ENCODE assay signal across 8 cellular contexts in the genomic region with DNA sequence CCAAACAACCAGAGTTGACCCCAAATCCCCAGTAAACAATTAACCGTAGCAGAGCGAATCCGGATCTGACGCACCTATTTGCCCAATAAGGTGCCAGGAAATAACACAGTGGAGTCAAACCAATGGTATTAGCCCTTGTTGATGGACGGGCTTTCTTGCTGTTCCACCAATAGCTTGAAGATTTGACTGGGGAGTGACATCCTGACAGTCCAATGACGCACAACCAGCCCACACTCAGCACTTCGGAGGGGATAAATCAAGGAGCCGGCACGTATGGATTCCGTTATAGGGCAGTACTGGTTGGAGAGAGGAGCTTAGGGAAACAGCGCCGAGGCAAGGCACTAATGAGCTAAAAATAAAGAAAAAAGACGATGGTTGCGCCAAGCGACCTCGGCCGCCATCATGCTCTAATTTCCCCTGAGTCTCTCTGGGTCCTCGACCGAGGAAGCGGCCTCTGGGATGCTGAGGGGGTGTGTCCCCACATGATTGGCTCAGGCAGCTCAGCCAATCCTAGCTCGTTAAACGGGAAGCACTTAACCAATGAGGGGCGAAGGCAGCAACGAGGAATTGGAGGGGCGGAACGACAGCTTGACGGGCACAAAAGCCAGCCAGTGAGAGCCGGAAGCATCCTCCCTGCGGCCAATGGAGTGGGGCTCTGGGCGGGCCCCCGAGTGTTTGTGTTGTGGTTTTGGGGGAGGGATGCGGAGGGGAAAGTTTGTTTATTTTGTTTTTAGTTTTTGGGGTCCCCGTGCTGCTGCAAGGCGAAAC. TPM values are rescaled to one million over a fixed set of nuclear protein-coding genes. Genes with fewer than 3 reads are reported as not detected.
DNase-seq lines count a peak whose midpoint lies in the region; ATAC-seq and TF ChIP-seq lines count a peak whose summit lies in the region.

No MANE protein-coding gene starts in this region.

- H3K4me3 ChIP-seq in CD4-positive, CD25-positive, alpha-beta regulatory T cell (ENCODE audit: low read depth, low read length) = peak overlapping the region; percentile 90
- peak overlapping the region; percentile 65 to 73 for H3K4me3 ChIP-seq in left lung

- H3K36me3 Mint-ChIP-seq in CD4-positive, CD25-positive, alpha-beta regulatory T cell = no peaks in the 10 kb centered on the region

- H3K9me3 Mint-ChIP-seq in CD4-positive, CD25-positive, alpha-beta regulatory T cell = no peaks in the 10 kb centered on the region

- peaks cover 17% of the 10 kb centered on the region for H3K27me3 ChIP-seq in CD4-positive, CD25-positive, alpha-beta regulatory T cell (ENCODE audit: control insufficient read depth, insufficient read depth, low read length)
- peaks cover 0 to 7% of the 10 kb centered on the region in 2 donors for H3K27me3 ChIP-seq in left lung

- peak; percentile 85 to 90 for ATAC-seq in CD4-positive, CD25-positive, alpha-beta regulatory T cell (ENCODE audit: low read depth in 2 of 2)
- peak; percentile 85 for ATAC-seq in GM19438 (IDR thresholded peaks at IDR 0.05; ENCODE audit: low read depth, unreplicated experiment)
- ATAC-seq in HG03571 (IDR thresholded peaks at IDR 0.05; ENCODE audit: unreplicated experiment) = peak; percentile 75
- ATAC-seq in left lung = peak; percentile 93

- H3K36me3 ChIP-seq in CD4-positive, CD25-positive, alpha-beta regulatory T cell (ENCODE audit: control insufficient read depth, insufficient read depth, low read length) = no peaks in the 10 kb centered on the region
- H3K36me3 ChIP-seq in left lung = no peaks in the 10 kb centered on the region

- H3K4me1 ChIP-seq in CD4-positive, CD25-positive, alpha-beta regulatory T cell (ENCODE audit: control insufficient read depth, insufficient read depth, low read length, poor library complexity, severe bottlenecking) = peaks cover 34% of the 10 kb centered on the region
- peaks cover 10 to 17% of the 10 kb centered on the region in 2 donors for H3K4me1 ChIP-seq in left lung

- peak overlapping the region; percentile 99 to 100 (median 99) for H3K27ac Mint-ChIP-seq in CD4-positive, CD25-positive, alpha-beta regulatory T cell

- no peaks in the 10 kb centered on the region for H3K9me3 ChIP-seq in CD4-positive, CD25-positive, alpha-beta regulatory T cell (ENCODE audit: control insufficient read depth in 2 of 2, low read length in 2 of 2)
- H3K9me3 ChIP-seq in left lung = no peaks in the 10 kb centered on the region

- intact Hi-C loops in left lung (cut with DNase I) = loop anchor here (5.0 to 10.0 kb wide), 2 partner anchors 291 to 303 kb away; a partner anchor contains a TSS

- H3K4me1 Mint-ChIP-seq in CD4-positive, CD25-positive, alpha-beta regulatory T cell = peaks cover 9 to 45% (median 36%) of the 10 kb centered on the region in 4 donors

- TF ChIP-seq CTCF in left lung (IDR thresholded peaks at IDR 0.05) = no peak

- H3K27me3 Mint-ChIP-seq in CD4-positive, CD25-positive, alpha-beta regulatory T cell = peaks cover 39% of the 10 kb centered on the region

- peak overlapping the region; percentile 97 for H3K27ac ChIP-seq in CD4-positive, CD25-positive, alpha-beta regulatory T cell (ENCODE audit: insufficient read depth, low read length, poor library complexity, severe bottlenecking)
- H3K27ac ChIP-seq in left lung = peak overlapping the region; percentile 90 to 96

- DNase-seq in CD4-positive, CD25-positive, alpha-beta regulatory T cell = peak; percentile 96 to 100 (median 99)
- DNase-seq in NCI-H774 (lab: John Stamatoyannopoulos, UW) = peak; percentile 92
- DNase-seq in activated CD4-positive, alpha-beta T cell treated with anti-CD3 and anti-CD28 coated beads, Interleukin-2, amount 50 U/mL, for 48 hours = peak; percentile 98 to 99
- peak; percentile 100 for DNase-seq in dermis blood vessel endothelial cell
- peak; percentile 93 to 97 for DNase-seq in left lung
- DNase-seq in stimulated activated CD4-positive, alpha-beta T cell treated with anti-CD3 and anti-CD28 coated beads, Interleukin-2, amount 100 ng/mL, for 4 hours (ENCODE audit: low read depth) = peak; percentile 97

- H3K4me3 Mint-ChIP-seq in CD4-positive, CD25-positive, alpha-beta regulatory T cell = peak overlapping the region; percentile 92 to 98 (median 96)

RNA-seq across cellular contexts. Expression of a gene that starts 49.5 kb away (rescaled TPM):
- total RNA-seq in CD4-positive, CD25-positive, alpha-beta regulatory T cell = 3.2 TPM
- under 1 TPM in 3 of 4 donors, not detected in 1; 0.01 to 0.05 (median 0.03) TPM for polyA plus RNA-seq in CD4-positive, CD25-positive, alpha-beta regulatory T cell
- total RNA-seq in dermis blood vessel endothelial cell (under 0.01 TPM in 2 replicates), left lung (under 1 TPM; 0.64 to 0.73 TPM)

Comparison
In these comparisons a context has a peak if more than half of its experiments do, and no peak if none do; other contexts are left out.
1. Peak in every context shown above with its lines: DNase-seq, ATAC-seq, H3K4me3 ChIP-seq and H3K27ac ChIP-seq.